10 cellular contexts compared by ENCODE assay signal in genomic region chr3:20930034-20930433, GRCh38.
A peak's percentile ranks its signal among the peaks of the same experiment; 100 is the strongest.
DNase-seq lines count a peak whose midpoint lies in the region; ATAC-seq, FAIRE-seq and TF ChIP-seq lines count a peak whose summit lies in the region.
"Had no signal": no experiment of that assay in that cellular context is flagged by ENCODE, and none has a peak within 500 bp of the region (broad histone marks: within the 10 kb centered on the region; RNA-seq: fewer than 3 reads in every experiment).

No MANE protein-coding gene starts in this region.

- no peak overlapping the region for H4K91ac ChIP-seq in H1 (replicated peaks; ENCODE audit: insufficient read length, low read length)

- peak; percentile 34; the same call in 1 of the 2 replicates for TF ChIP-seq CTCF in SK-N-SH (IDR thresholded peaks at IDR 0.05)
- peak in 2 of 3 experiments; percentile 57 to 67; a peak in 3 of 4 replicates for TF ChIP-seq CTCF in H1 (IDR thresholded peaks at IDR 0.05; ENCODE audit: control extremely low read depth in 1 of 3, insufficient read depth in 1 of 3, low read depth in 1 of 3, low read length in 3 of 3)
- peak; percentile 54 for TF ChIP-seq CTCF in retinal pigment epithelial cell (conservative IDR thresholded peaks at IDR 0.05; ENCODE audit: low read depth, low read length)

- TF ChIP-seq RAD21 in SK-N-SH (IDR thresholded peaks at IDR 0.05; ENCODE audit: low read length) (peak; percentile 65), H1 (IDR thresholded peaks at IDR 0.05 in 1 of 2, conservative IDR thresholded peaks at IDR 0.05 in 1 of 2; ENCODE audit: low read depth in 2 of 2, low read length in 2 of 2) (peak; percentile 87 to 88)

- H2BK12ac ChIP-seq in H1 (ENCODE audit: low read depth, low read length), result no peak overlapping the region

- H3K4me1 ChIP-seq in SK-N-SH (ENCODE audit: control insufficient read depth in 1 of 2, insufficient read depth in 2 of 2, low read depth in 1 of 2, low read length in 1 of 2) (no peaks in the 10 kb centered on the region), H1 (replicated peaks in 1 of 4; ENCODE audit: control insufficient read depth in 3 of 4, insufficient read depth in 4 of 4, low read length in 3 of 4) (no peaks in the 10 kb centered on the region)

- TF ChIP-seq EP300 in SK-N-SH (IDR thresholded peaks at IDR 0.05; ENCODE audit: borderline replicate concordance in 1 of 2, low read depth in 1 of 2, low read length in 1 of 2) (no peak), H1 (IDR thresholded peaks at IDR 0.05; ENCODE audit: borderline replicate concordance in 1 of 2, low read depth in 2 of 2, low read length in 2 of 2) (no peak)

- H2AK5ac ChIP-seq in H1 (ENCODE audit: low read depth, low read length), result no peak overlapping the region

- no peak overlapping the region for H4K5ac ChIP-seq in H1 (ENCODE audit: insufficient read length, low read depth, low read length)

- no peak for FAIRE-seq in H1 (lab: Jason Lieb, UNC)

- no peak overlapping the region; a peak in 1 of 4 replicates for H3K4me3 ChIP-seq in SK-N-SH (ENCODE audit: low read depth in 2 of 2, low read length in 1 of 2)
- no peak overlapping the region for H3K4me3 ChIP-seq in H1 (ENCODE audit: extremely low read depth in 1 of 4, insufficient read depth in 2 of 4, low read depth in 3 of 4, low read length in 4 of 4)
- H3K4me3 ChIP-seq in retinal pigment epithelial cell (ENCODE audit: low read length), result no peak overlapping the region

- H3K9me2 ChIP-seq in SK-N-SH, result no peaks in the 10 kb centered on the region

- no peak overlapping the region for H4K8ac ChIP-seq in H1 (ENCODE audit: extremely low read depth, insufficient read depth, low read length)

- no peak overlapping the region for H2BK20ac ChIP-seq in H1 (ENCODE audit: low read length)

- H2BK120ac ChIP-seq in H1 (replicated peaks; ENCODE audit: low read depth, low read length), result no peak overlapping the region

- H3K23ac ChIP-seq in H1 (ENCODE audit: insufficient read length), result no peak overlapping the region

- H3K14ac ChIP-seq in H1 (ENCODE audit: insufficient read length), result no peak overlapping the region

- CTCF ChIA-PET in SK-N-SH (lab: Yijun Ruan, JAX) (interaction anchor here (0.7 to 1.2 kb wide), 6 partner anchors 10 to 554 kb away, joined by 3 to 6 read pairs (median 4); no protein-coding TSS in a partner anchor), H1 (lab: Charles Lee; ENCODE audit: partially characterized antibody) (interaction anchor here (0.7 to 4.5 kb wide), 29 partner anchors 9 to 961 kb away, joined by 3 to 52 read pairs (median 3); no protein-coding TSS in a partner anchor)

- H3K9ac ChIP-seq in SK-N-SH (no peak overlapping the region), H1 (replicated peaks in 1 of 4; ENCODE audit: extremely low read depth in 1 of 4, low read depth in 3 of 4, low read length in 3 of 4) (no peak overlapping the region)

- H3F3A ChIP-seq in SK-N-SH (replicated peaks; ENCODE audit: insufficient read depth), result no peaks in the 10 kb centered on the region

- 18% methylated on average over 3 of the region's 3 CpGs for WGBS in SK-N-SH (ENCODE audit: low lambda C conversion rate)
- 39% methylated on average over 3 of the region's 3 CpGs; no CpG with 5 or more reads in 1 of the 2 experiments for WGBS in H1 (ENCODE audit: extremely low coverage in 1 of 2, insufficient coverage in 1 of 2, insufficient read length in 1 of 2, insufficient replicate concordance in 2 of 2, low coverage in 1 of 2, low lambda C conversion rate in 2 of 2, missing lambda C conversion rate in 1 of 2), 2 experiments

- no peak overlapping the region for H3K18ac ChIP-seq in H1 (ENCODE audit: extremely low read depth, low read length)

- H2BK15ac ChIP-seq in H1 (ENCODE audit: low read length), result no peak overlapping the region

- no peak overlapping the region for H3K56ac ChIP-seq in H1 (replicated peaks; ENCODE audit: insufficient read length, low read depth, low read length)

- H2BK5ac ChIP-seq in H1 (ENCODE audit: low read depth, low read length), result no peak overlapping the region

- H3K79me2 ChIP-seq in SK-N-SH (ENCODE audit: insufficient read depth) (no peaks in the 10 kb centered on the region), H1 (ENCODE audit: control insufficient read depth in 1 of 2, insufficient read depth in 2 of 2, low read length in 2 of 2) (no peaks in the 10 kb centered on the region)

- H3K27me3 ChIP-seq in SK-N-SH (ENCODE audit: insufficient read depth) (no peaks in the 10 kb centered on the region), H1 (replicated peaks in 1 of 4; ENCODE audit: control insufficient read depth in 3 of 4, extremely low read depth in 1 of 4, insufficient read depth in 3 of 4, low read length in 3 of 4) (peaks cover 0 to 1% (median 0%) of the 10 kb centered on the region in 4 experiments; a peak in 1 of 7 replicates)

- H3K27ac ChIP-seq in SK-N-SH (ENCODE audit: low read depth in 2 of 2, low read length in 1 of 2) (no peak overlapping the region), H1 (ENCODE audit: low read depth, low read length) (no peak overlapping the region)

- DNase-seq in SK-N-SH (peak; percentile 10), NCI-H2081 (lab: John Stamatoyannopoulos, UW) (peak; percentile 2 to 38), H1 (ENCODE audit: low read depth in 1 of 2, low spot score in 2 of 2) (no peak), retinal pigment epithelial cell (ENCODE audit: low read depth) (no peak), amniotic stem cell (lab: John Stamatoyannopoulos, UW) (no peak), NCI-H446 treated with DMSO at 0.1 percent for 48 hours (lab: John Stamatoyannopoulos, UW) (no peak)
- DNase-seq: CD4-positive, alpha-beta T cell; effector CD4-positive, alpha-beta T cell had no signal

- no peaks in the 10 kb centered on the region for H3K23me2 ChIP-seq in H1 (ENCODE audit: low read depth, low read length)

- H3K9me3 ChIP-seq in SK-N-SH (no peaks in the 10 kb centered on the region), H1 (ENCODE audit: insufficient read depth in 2 of 2, low read depth in 1 of 2, low read length in 1 of 2) (no peaks in the 10 kb centered on the region; a peak in 1 of 4 replicates)

- H4K20me1 ChIP-seq in SK-N-SH (ENCODE audit: insufficient read depth) (no peaks in the 10 kb centered on the region), H1 (replicated peaks in 1 of 2; ENCODE audit: control insufficient read depth in 1 of 2, insufficient read depth in 2 of 2, low read length in 2 of 2) (no peaks in the 10 kb centered on the region)

- H2AFZ ChIP-seq in SK-N-SH (ENCODE audit: low read depth), result no peak overlapping the region
- H2AFZ ChIP-seq in H1 (ENCODE audit: low read length), result no peak overlapping the region

- no peaks in the 10 kb centered on the region for H3K79me1 ChIP-seq in H1 (ENCODE audit: low read depth, low read length)

- no peak overlapping the region for H3K4ac ChIP-seq in H1 (replicated peaks; ENCODE audit: insufficient read length, low read depth, low read length)

- POLR2A ChIA-PET in SK-N-SH (lab: Yijun Ruan, JAX) (no interaction called here), H1 (lab: Charles Lee; ENCODE audit: partially characterized antibody) (interaction anchor here (0.6 kb wide), 1 partner anchor 418 kb away, joined by 3 read pairs; no protein-coding TSS in a partner anchor)

- no peak for TF ChIP-seq POLR2A in H1 (IDR thresholded peaks at IDR 0.05; ENCODE audit: control extremely low read depth in 1 of 2, low read depth in 2 of 2, low read length in 2 of 2)

- ATAC-seq in SK-N-SH treated with all-trans-retinoic acid at 6 μM for 48 hours (no peak), HG02571 (IDR thresholded peaks at IDR 0.05; ENCODE audit: unreplicated experiment) (no peak)

- no peaks in the 10 kb centered on the region for H3K36me3 ChIP-seq in SK-N-SH (replicated peaks in 1 of 2; ENCODE audit: control insufficient read depth in 1 of 2, insufficient read depth in 2 of 2, low read length in 1 of 2)
- H3K36me3 ChIP-seq in H1 (ENCODE audit: control insufficient read depth in 2 of 4, insufficient read depth in 4 of 4, low read length in 3 of 4), result no peaks in the 10 kb centered on the region

- H3K4me2 ChIP-seq in SK-N-SH (no peak overlapping the region), H1 (ENCODE audit: insufficient read depth in 1 of 2, low read depth in 2 of 2, low read length in 2 of 2) (no peak overlapping the region)

TF ChIP-seq in SK-N-SH, 30 proteins besides CTCF, POLR2A, EP300 and RAD21:
- TF ChIP-seq TEAD4 (IDR thresholded peaks at IDR 0.05; ENCODE audit: borderline replicate concordance, insufficient read depth), result no peak
- peak; percentile 37 for TF ChIP-seq SMC3 (IDR thresholded peaks at IDR 0.05; ENCODE audit: low read depth, low read length)

TF ChIP-seq in SK-N-SH treated with all-trans-retinoic acid at 6 μM for 48 hours, 23 proteins besides CTCF, POLR2A, EP300 and RAD21 (continues in another document):
- TF ChIP-seq BACH2 (CRISPR knock-in tag; IDR thresholded peaks at IDR 0.05; ENCODE audit: borderline replicate concordance), result no peak
- TF ChIP-seq ZNF8 (CRISPR knock-in tag; IDR thresholded peaks at IDR 0.05), result no peak
- no peak for TF ChIP-seq RARB (CRISPR knock-in tag; IDR thresholded peaks at IDR 0.05)
- no peak for TF ChIP-seq ZFP3 (CRISPR knock-in tag; IDR thresholded peaks at IDR 0.05)
- no peak for TF ChIP-seq ESRRG (CRISPR knock-in tag; IDR thresholded peaks at IDR 0.05)
- no peak for TF ChIP-seq ISL1 (CRISPR knock-in tag; IDR thresholded peaks at IDR 0.05)

TF ChIP-seq in H1, 55 proteins besides CTCF, POLR2A, EP300 and RAD21 (continues in another document):
- TF ChIP-seq ATF3 (IDR thresholded peaks at IDR 0.05; ENCODE audit: insufficient read depth, low read depth, low read length), result no peak

Comparison
In these comparisons a context has a peak if more than half of its experiments do, and no peak if none do; other contexts are left out.
1. DNase-seq: peak in SK-N-SH (single experiment) and NCI-H2081 (2 of 2); none in H1 (0 of 2), retinal pigment epithelial cell (single experiment), amniotic stem cell (single experiment) and NCI-H446 treated with DMSO at 0.1 percent for 48 hours (single experiment).
2. Of the 17 proteins assayed by ChIP-seq in both H1 and SK-N-SH: peak only in H1: none; only in SK-N-SH: none; in both: CTCF and RAD21; in neither: 15.
3. Peak in every context shown above with its lines, with median percentiles within 50 percentile points of each other: CTCF ChIP-seq.